ENCODE assay signal across 2 cellular contexts in the genomic region with DNA sequence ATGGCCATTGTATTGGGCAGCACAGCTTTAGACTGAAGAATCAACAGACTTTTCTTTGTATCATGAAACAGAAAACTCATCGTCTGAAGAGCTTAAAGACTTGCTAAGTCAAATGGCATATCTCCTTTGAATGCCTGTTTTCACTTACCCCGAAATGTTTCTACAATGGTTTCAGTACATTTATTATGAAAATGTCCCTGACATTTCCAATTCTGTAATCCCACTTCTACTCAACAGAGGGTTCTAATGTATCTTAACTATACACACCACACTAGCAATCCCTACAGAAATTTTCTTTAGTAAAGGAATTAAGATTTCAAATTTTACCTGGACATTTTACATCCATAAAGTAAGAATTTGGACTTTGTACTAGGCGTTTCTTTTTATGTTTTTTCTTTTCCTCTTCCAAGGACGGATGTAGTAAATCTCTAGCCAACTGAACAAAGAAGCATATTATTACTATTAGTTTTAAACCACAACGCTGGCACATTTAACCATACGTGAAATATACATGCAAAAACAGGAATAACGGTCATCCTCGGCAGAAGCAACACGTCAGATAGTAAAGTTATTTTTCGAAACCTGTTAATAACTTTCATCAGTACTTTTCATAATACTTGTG.
TF ChIP-seq lines count a peak whose summit lies in the region.

No MANE protein-coding gene starts in this region.

TF ChIP-seq in A549, 52 proteins besides CTCF, POLR2A, EP300 and RAD21:
- no peak for TF ChIP-seq CBX2 (IDR thresholded peaks at IDR 0.05; ENCODE audit: borderline replicate concordance, low read depth)
- TF ChIP-seq, protein P1, sequence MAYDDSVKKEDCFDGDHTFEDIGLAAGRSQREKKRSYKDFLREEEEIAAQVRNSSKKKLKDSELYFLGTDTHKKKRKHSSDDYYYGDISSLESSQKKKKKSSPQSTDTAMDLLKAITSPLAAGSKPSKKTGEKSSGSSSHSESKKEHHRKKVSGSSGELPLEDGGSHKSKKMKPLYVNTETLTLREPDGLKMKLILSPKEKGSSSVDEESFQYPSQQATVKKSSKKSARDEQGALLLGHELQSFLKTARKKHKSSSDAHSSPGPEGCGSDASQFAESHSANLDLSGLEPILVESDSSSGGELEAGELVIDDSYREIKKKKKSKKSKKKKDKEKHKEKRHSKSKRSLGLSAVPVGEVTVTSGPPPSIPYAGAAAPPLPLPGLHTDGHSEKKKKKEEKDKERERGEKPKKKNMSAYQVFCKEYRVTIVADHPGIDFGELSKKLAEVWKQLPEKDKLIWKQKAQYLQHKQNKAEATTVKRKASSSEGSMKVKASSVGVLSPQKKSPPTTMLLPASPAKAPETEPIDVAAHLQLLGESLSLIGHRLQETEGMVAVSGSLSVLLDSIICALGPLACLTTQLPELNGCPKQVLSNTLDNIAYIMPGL (CRISPR knock-in tag; IDR thresholded peaks at IDR 0.05; ENCODE audit: borderline replicate concordance) = 0 out of 2 replicates have a peak, but pooled peaks have one; percentile 44
- 0 out of 2 replicates have a peak, but pooled peaks have one; percentile 28 for TF ChIP-seq HOXA7 (CRISPR knock-in tag; IDR thresholded peaks at IDR 0.05)

TF ChIP-seq in K562, 482 proteins besides CTCF, POLR2A, EP300 and RAD21:
- TF ChIP-seq, protein P2, sequence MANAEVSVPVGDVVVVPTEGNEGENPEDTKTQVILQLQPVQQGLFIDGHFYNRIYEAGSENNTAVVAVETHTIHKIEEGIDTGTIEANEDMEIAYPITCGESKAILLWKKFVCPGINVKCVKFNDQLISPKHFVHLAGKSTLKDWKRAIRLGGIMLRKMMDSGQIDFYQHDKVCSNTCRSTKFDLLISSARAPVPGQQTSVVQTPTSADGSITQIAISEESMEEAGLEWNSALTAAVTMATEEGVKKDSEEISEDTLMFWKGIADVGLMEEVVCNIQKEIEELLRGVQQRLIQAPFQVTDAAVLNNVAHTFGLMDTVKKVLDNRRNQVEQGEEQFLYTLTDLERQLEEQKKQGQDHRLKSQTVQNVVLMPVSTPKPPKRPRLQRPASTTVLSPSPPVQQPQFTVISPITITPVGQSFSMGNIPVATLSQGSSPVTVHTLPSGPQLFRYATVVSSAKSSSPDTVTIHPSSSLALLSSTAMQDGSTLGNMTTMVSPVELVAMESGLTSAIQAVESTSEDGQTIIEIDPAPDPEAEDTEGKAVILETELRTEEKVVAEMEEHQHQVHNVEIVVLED (CRISPR knock-in tag; IDR thresholded peaks at IDR 0.05) = no peak
TF ChIP-seq in K562: peak in this region for 0.
